In the genomic region with DNA sequence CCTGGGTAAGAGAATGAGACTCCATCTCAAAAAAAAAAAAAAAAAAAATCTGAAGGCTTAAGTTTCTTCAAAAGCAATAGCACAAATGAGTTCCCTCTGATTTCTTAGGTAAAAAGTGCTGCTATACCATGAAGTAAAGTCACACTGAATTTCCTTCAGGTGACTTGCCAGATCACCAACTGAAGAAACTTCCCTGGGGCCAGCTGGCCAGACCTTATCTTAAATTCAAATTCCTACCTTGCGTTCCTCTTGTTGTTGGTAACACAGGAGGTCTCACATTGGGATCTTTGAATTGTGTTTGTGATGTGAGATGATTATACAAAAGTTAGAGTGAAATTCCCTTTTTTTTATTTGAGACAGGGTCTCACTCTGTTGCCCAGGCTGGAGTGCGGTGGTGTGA, we compare ENCODE assay signal across 17 cellular contexts. TPM values are rescaled to one million over a fixed set of nuclear protein-coding genes. Genes with fewer than 3 reads are reported as not detected.
DNase-seq lines count a peak whose midpoint lies in the region; ATAC-seq and TF ChIP-seq lines count a peak whose summit lies in the region.
"Had no signal": no experiment of that assay in that cellular context is flagged by ENCODE, and none has a peak within 500 bp of the region (broad histone marks: within the 10 kb centered on the region; RNA-seq: fewer than 3 reads in every experiment).

No MANE protein-coding gene starts in this region.

- DNase-seq in RWPE1 (ENCODE audit: low spot score) (no peak), hepatocyte (ENCODE audit: low spot score) (no peak), spleen (peak; percentile 3), smooth muscle cell (lab: John Stamatoyannopoulos, UW; ENCODE audit: unreplicated experiment) (no peak), NCI-H82 treated with DMSO at 0.1 percent for 48 hours (lab: John Stamatoyannopoulos, UW; ENCODE audit: unreplicated experiment) (no peak)
- DNase-seq: DMS79, HFFc6, NCI-H1048, NCI-H1417 treated with DMSO at 0.1 percent for 48 hours, NCI-H187, NCI-H510A had no signal

- H3K9ac ChIP-seq in smooth muscle cell (ENCODE audit: low read depth): no peak overlapping the region

- no peak for TF ChIP-seq POLR2A in spleen (IDR thresholded peaks at IDR 0.05)

- no peaks in the 10 kb centered on the region for H3K9me2 ChIP-seq in hepatocyte (replicated peaks; ENCODE audit: insufficient read depth)

- POLR2A ChIA-PET in RWPE1 (lab: Yijun Ruan, JAX; ENCODE audit: low non-redundant PET): no interaction called here

- no peaks in the 10 kb centered on the region for H3K36me3 ChIP-seq in hepatocyte (replicated peaks; ENCODE audit: insufficient read depth, low read depth)
- H3K36me3 ChIP-seq in spleen: no peaks in the 10 kb centered on the region
- peaks cover 6% of the 10 kb centered on the region for H3K36me3 ChIP-seq in smooth muscle cell (ENCODE audit: low read depth)

- H2AFZ ChIP-seq in hepatocyte: no peak overlapping the region
- no peak overlapping the region for H2AFZ ChIP-seq in smooth muscle cell (ENCODE audit: low read depth)

- WGBS in hepatocyte (ENCODE audit: low lambda C conversion rate, missing lambda C conversion rate): 100% methylated on average over 2 of the region's 2 CpGs
- 91 to 99% (median 96%) methylated on average over 2 of the region's 2 CpGs for WGBS in spleen, 5 donors
- WGBS in smooth muscle cell (ENCODE audit: low lambda C conversion rate): 95% methylated on average over 2 of the region's 2 CpGs

- H3K4me3 Mint-ChIP-seq in activated T-helper 17 cell treated with anti-CD3 and anti-CD28 coated beads, Interleukin-2, amount 50 U/mL, for 72 hours: no peak overlapping the region
- H3K4me3 Mint-ChIP-seq: HFFc6 had no signal

- intact Hi-C loops in spleen (cut with DNase I; ENCODE audit: low total_unique reads): no loop called here

- ATAC-seq in HG02571 (IDR thresholded peaks at IDR 0.05; ENCODE audit: unreplicated experiment): no peak
- no peak for ATAC-seq in activated T-helper 17 cell treated with anti-CD3 and anti-CD28 coated beads, Interleukin-2, amount 50 U/mL, for 72 hours (replicated peaks)

- CTCF ChIA-PET in RWPE1 (lab: Yijun Ruan, JAX): interaction anchor here (0.6 to 0.7 kb wide), 2 partner anchors 27 to 150 kb away, joined by 3 read pairs; no protein-coding TSS in a partner anchor

- H3K79me2 ChIP-seq in hepatocyte (peaks cover 5% of the 10 kb centered on the region), smooth muscle cell (ENCODE audit: low read depth) (no peaks in the 10 kb centered on the region)

- H3F3A ChIP-seq in smooth muscle cell (ENCODE audit: low read depth): no peaks in the 10 kb centered on the region

- peak overlapping the region; percentile 81 for H3K27ac ChIP-seq in C4-2B
- H3K27ac ChIP-seq in RWPE1: peak overlapping the region; percentile 54
- H3K27ac ChIP-seq in hepatocyte: peak overlapping the region; percentile 72
- H3K27ac ChIP-seq in spleen: peak overlapping the region in 1 of 8 donors; percentile 37
- H3K27ac ChIP-seq in smooth muscle cell (ENCODE audit: low read depth): no peak overlapping the region

- peaks cover 8% of the 10 kb centered on the region for H3K4me1 ChIP-seq in hepatocyte (ENCODE audit: insufficient read depth)
- peaks cover 0 to 50% (median 11%) of the 10 kb centered on the region in 6 donors for H3K4me1 ChIP-seq in spleen
- no peaks in the 10 kb centered on the region for H3K4me1 ChIP-seq in smooth muscle cell (ENCODE audit: low read depth)

- H3K27me3 ChIP-seq in hepatocyte (no peaks in the 10 kb centered on the region), spleen (replicated peaks in 1 of 7) (peaks cover 0 to 4% (median 0%) of the 10 kb centered on the region in 7 donors), smooth muscle cell (ENCODE audit: low read depth) (no peaks in the 10 kb centered on the region)

- H3K4me2 ChIP-seq in hepatocyte: no peak overlapping the region
- H3K4me2 ChIP-seq in smooth muscle cell: no peak overlapping the region

- H3K9me3 Mint-ChIP-seq in activated T-helper 17 cell treated with anti-CD3 and anti-CD28 coated beads, Interleukin-2, amount 50 U/mL, for 72 hours: no peaks in the 10 kb centered on the region
- H3K9me3 Mint-ChIP-seq: HFFc6 had no signal

- TF ChIP-seq CTCF in C4-2B (conservative IDR thresholded peaks at IDR 0.05): no peak
- no peak for TF ChIP-seq CTCF in RWPE1 (conservative IDR thresholded peaks at IDR 0.05; ENCODE audit: low read depth)
- no peak for TF ChIP-seq CTCF in hepatocyte (IDR thresholded peaks at IDR 0.05; ENCODE audit: poor library complexity)
- no peak for TF ChIP-seq CTCF in spleen (IDR thresholded peaks at IDR 0.05 in 8 of 11, conservative IDR thresholded peaks at IDR 0.05 in 3 of 11)
- no peak for TF ChIP-seq CTCF in smooth muscle cell (IDR thresholded peaks at IDR 0.05; ENCODE audit: borderline replicate concordance, insufficient read depth, poor library complexity, severe bottlenecking)

- H3K36me3 Mint-ChIP-seq in activated T-helper 17 cell treated with anti-CD3 and anti-CD28 coated beads, Interleukin-2, amount 50 U/mL, for 72 hours (ENCODE audit: low read depth): no peaks in the 10 kb centered on the region

- H3K4me1 Mint-ChIP-seq in activated T-helper 17 cell treated with anti-CD3 and anti-CD28 coated beads, Interleukin-2, amount 50 U/mL, for 72 hours: peaks cover 8% of the 10 kb centered on the region

- H3K9me3 ChIP-seq in hepatocyte (ENCODE audit: low read depth) (no peaks in the 10 kb centered on the region), spleen (no peaks in the 10 kb centered on the region), smooth muscle cell (replicated peaks; ENCODE audit: low read depth) (no peaks in the 10 kb centered on the region)

- H3K27me3 Mint-ChIP-seq in activated T-helper 17 cell treated with anti-CD3 and anti-CD28 coated beads, Interleukin-2, amount 50 U/mL, for 72 hours: peaks cover 13% of the 10 kb centered on the region

- H4K20me1 ChIP-seq in hepatocyte (ENCODE audit: insufficient read depth, poor library complexity, severe bottlenecking) (peaks cover 2% of the 10 kb centered on the region), smooth muscle cell (ENCODE audit: low read depth) (no peaks in the 10 kb centered on the region)

- no peak overlapping the region for H3K27ac Mint-ChIP-seq in activated T-helper 17 cell treated with anti-CD3 and anti-CD28 coated beads, Interleukin-2, amount 50 U/mL, for 72 hours
- H3K27ac Mint-ChIP-seq: HFFc6 had no signal

- H3K4me3 ChIP-seq in hepatocyte (no peak overlapping the region), spleen (no peak overlapping the region), smooth muscle cell (no peak overlapping the region)

RNA-seq across cellular contexts. Expression of a gene that starts 11.8 kb away (rescaled TPM):
- 40.5 and 51.0 TPM in 2 replicates for total RNA-seq in hepatocyte
- 60.8 and 79.7 TPM in 2 replicates for polyA plus RNA-seq in hepatocyte
- total RNA-seq in spleen: 1 to 10 TPM in 1 of 7 donors, under 1 TPM in 3, not detected in 3; 0.32 to 1.4 (median 0.72) TPM
- polyA plus RNA-seq in spleen: under 1 TPM; 0.39 to 0.42 (median 0.39) TPM
- 9.5 and 16.9 TPM in 2 replicates for total RNA-seq in smooth muscle cell
- 10.1 and 14.9 TPM in 2 replicates for polyA plus RNA-seq in smooth muscle cell
- total RNA-seq in activated T-helper 17 cell treated with anti-CD3 and anti-CD28 coated beads, Interleukin-2, amount 50 U/mL, for 72 hours: under 1 TPM; 0.13 to 0.19 TPM
- total RNA-seq: HFFc6, SK-MEL-5 had no signal

RNA-seq across cellular contexts. Expression of a gene that starts 33.7 kb away (rescaled TPM):
- total RNA-seq in hepatocyte: not detected in 2 replicates
- polyA plus RNA-seq in hepatocyte: not detected in 2 replicates
- total RNA-seq in spleen: 1 to 10 TPM in 1 of 7 donors, under 1 TPM in 4, not detected in 2; 0.50 to 3.6 (median 0.80) TPM
- polyA plus RNA-seq in spleen: under 1 TPM; 0.09 to 0.38 (median 0.14) TPM
- not detected in 2 replicates for total RNA-seq in smooth muscle cell
- not detected in 2 replicates for polyA plus RNA-seq in smooth muscle cell
- total RNA-seq in activated T-helper 17 cell treated with anti-CD3 and anti-CD28 coated beads, Interleukin-2, amount 50 U/mL, for 72 hours: 1 to 10 TPM in 1 of 2 donors, not detected in 1; 1.8 TPM
- total RNA-seq: A172, HFFc6, LHCN-M2, SK-MEL-5 had no signal
